8 cellular contexts compared by ENCODE assay signal in the genomic region with DNA sequence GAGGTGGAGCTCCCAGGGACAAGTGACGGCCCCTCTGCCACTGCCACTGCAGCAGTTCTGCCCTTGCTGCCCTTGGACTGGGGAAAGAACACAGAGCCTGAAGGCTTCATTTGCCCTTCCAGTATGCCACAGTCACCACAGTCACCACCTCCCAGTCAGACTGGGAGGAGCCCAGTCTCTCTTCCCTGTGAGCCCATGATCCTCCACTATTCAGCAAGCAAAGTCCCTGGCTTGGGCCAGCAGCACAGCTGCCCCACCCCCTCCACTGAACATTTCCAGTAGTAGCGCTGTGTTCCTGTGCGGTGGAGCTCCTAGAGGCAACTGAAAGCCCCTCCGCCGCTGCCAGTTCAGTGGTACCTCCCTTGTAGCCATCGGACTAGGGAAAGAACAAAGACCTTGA.
"Had no signal": no experiment of that assay in that cellular context is flagged by ENCODE, and none has a peak within 500 bp of the region (broad histone marks: within the 10 kb centered on the region; RNA-seq: fewer than 3 reads in every experiment).

No MANE protein-coding gene starts in this region.

- H3K4me3 Mint-ChIP-seq: HFFc6 had no signal

- H3K27ac ChIP-seq: GM23248, HL-60 had no signal

- ATAC-seq: HCT116 had no signal

- DNase-seq: GM23248, GOT3, H7, HFFc6, IMR-90 had no signal

- H3K27ac Mint-ChIP-seq: HFFc6 had no signal

- H3K4me1 ChIP-seq: HAP-1 had no signal

- H3K36me3 ChIP-seq: HAP-1 had no signal

- H3K4me3 ChIP-seq: GM23248, HAP-1 had no signal

- H3K9me3 ChIP-seq: HAP-1 had no signal
